Comparison of ENCODE assay signal across 8 cellular contexts in genomic region chr18:58887613-58887963, GRCh38. TPM values are rescaled to one million over a fixed set of nuclear protein-coding genes. Genes with fewer than 3 reads are reported as not detected.
DNase-seq lines count a peak whose midpoint lies in the region; FAIRE-seq and TF ChIP-seq lines count a peak whose summit lies in the region.

No MANE protein-coding gene starts in this region.

- no peaks in the 10 kb centered on the region for H3K36me3 ChIP-seq in kidney (ENCODE audit: control insufficient read depth in 1 of 2, insufficient read depth in 2 of 2, low read length in 2 of 2)

- no peak for TF ChIP-seq CTCF in kidney (IDR thresholded peaks at IDR 0.05; ENCODE audit: borderline replicate concordance, extremely low read depth, insufficient read depth)

- H3K9ac ChIP-seq in kidney (ENCODE audit: low read length in 2 of 2): peak overlapping the region in 1 of 2 donors; percentile 62

- intact Hi-C loops in kidney (cut with DNase I): no loop called here

- peak; percentile 8 for DNase-seq in stimulated activated CD4-positive, alpha-beta T cell treated with anti-CD3 and anti-CD28 coated beads, Interleukin-1b, Interleukin-23, amount 100 ng/mL, for 48 hours
- DNase-seq in stimulated activated CD4-positive, alpha-beta T cell treated with anti-CD3 and anti-CD28 coated beads, Interleukin-12 subunit alpha, Interleukin-12 subunit beta, amount 100 ng/mL, for 4 hours: no peak
- DNase-seq in KBM-7 (peak; percentile 92), anterior cingulate cortex (lab: John Stamatoyannopoulos, UW) (peak in 33 of 58 donors; percentile 8 to 56 (median 25)), kidney (peak; percentile 86), retina (no peak), T1000 (lab: John Stamatoyannopoulos, UW) (no peak)

- no peak for FAIRE-seq in kidney (lab: Jason Lieb, UNC)

- H3K9me3 ChIP-seq in kidney (ENCODE audit: control insufficient read depth in 1 of 2, low read length in 2 of 2): no peaks in the 10 kb centered on the region

- in situ Hi-C loops in KBM-7 (cut with MboI; ENCODE audit: low pct_unique_long_range_greater_than_20kb, low sequenced_read_pairs): no loop called here

- H3K4me1 ChIP-seq in kidney (ENCODE audit: control insufficient read depth in 1 of 2, insufficient read depth in 1 of 2, low read depth in 1 of 2, low read length in 2 of 2): peaks cover 9 to 10% of the 10 kb centered on the region in 2 donors

- H3K4me3 ChIP-seq in kidney (ENCODE audit: low read length in 2 of 2): peak overlapping the region; percentile 6 to 37

- H3K27ac ChIP-seq in kidney (ENCODE audit: low read depth in 2 of 2, low read length in 2 of 2) (peak overlapping the region; percentile 47 to 71), temporal lobe (ENCODE audit: low read depth, low read length) (peak overlapping the region; percentile 75)

RNA-seq across cellular contexts. Expression of gene ZNF532, which starts 22.9 kb away (rescaled TPM):
- total RNA-seq in kidney: 76.3 TPM
- polyA plus RNA-seq in kidney (ENCODE audit: insufficient read depth, low read depth, low replicate concordance): 5.7 TPM
- total RNA-seq in temporal lobe: 184 TPM

Comparison
In these comparisons a context has a peak if more than half of its experiments do, and no peak if none do; other contexts are left out.
1. DNase-seq: peak in stimulated activated CD4-positive, alpha-beta T cell treated with anti-CD3 and anti-CD28 coated beads, Interleukin-1b, Interleukin-23, amount 100 ng/mL, for 48 hours (single experiment), KBM-7 (single experiment), anterior cingulate cortex (33 of 58) and kidney (single experiment); none in stimulated activated CD4-positive, alpha-beta T cell treated with anti-CD3 and anti-CD28 coated beads, Interleukin-12 subunit alpha, Interleukin-12 subunit beta, amount 100 ng/mL, for 4 hours (single experiment), retina (single experiment) and T1000 (single experiment).